In the genomic region with DNA sequence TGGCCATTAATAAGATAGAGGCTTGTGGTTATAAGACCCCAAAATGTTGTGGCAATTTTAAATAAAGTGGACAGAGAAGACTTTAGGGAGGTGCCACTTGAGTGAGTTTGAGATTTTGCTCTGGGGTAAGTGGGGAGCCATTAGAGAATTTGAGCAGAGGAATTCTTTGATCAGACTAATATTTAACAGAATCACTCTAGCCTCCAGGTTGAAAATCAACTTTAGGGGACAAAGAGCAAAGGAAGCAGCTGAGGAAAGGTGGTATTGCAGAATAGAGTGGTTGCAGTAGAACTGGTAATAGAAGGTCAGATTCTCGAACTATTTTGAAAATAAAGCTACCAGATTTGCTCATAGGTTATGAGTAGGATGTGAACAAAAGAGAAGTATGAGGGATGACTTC, we compare ENCODE assay signal across 21 cellular contexts. TPM values are rescaled to one million over a fixed set of nuclear protein-coding genes. Genes with fewer than 3 reads are reported as not detected.
DNase-seq lines count a peak whose midpoint lies in the region; ATAC-seq, FAIRE-seq and TF ChIP-seq lines count a peak whose summit lies in the region.
"Had no signal": no experiment of that assay in that cellular context is flagged by ENCODE, and none has a peak within 500 bp of the region (broad histone marks: within the 10 kb centered on the region; RNA-seq: fewer than 3 reads in every experiment).

No MANE protein-coding gene starts in this region.

- no peaks in the 10 kb centered on the region for H3K4me1 Mint-ChIP-seq in nephron
- H3K4me1 Mint-ChIP-seq: B cell; CD8-positive, alpha-beta memory T cell had no signal

- H3K9ac ChIP-seq in kidney (ENCODE audit: low read length in 2 of 2) (no peak overlapping the region), HepG2 (ENCODE audit: insufficient read depth, low read depth, low read length) (no peak overlapping the region)
- H3K9ac ChIP-seq: BLaER1 had no signal

- H3K4me3 ChIP-seq in kidney (ENCODE audit: low read length in 2 of 2) (no peak overlapping the region), HepG2 (replicated peaks in 1 of 3; ENCODE audit: insufficient read depth in 1 of 3, low read depth in 2 of 3, low read length in 3 of 3) (peak overlapping the region in 1 of 3 experiments; percentile 19; a peak in 1 of 6 replicates)
- H3K4me3 ChIP-seq: BLaER1, HAP-1 had no signal

- DNase-seq in ACHN, result peak; percentile 12
- DNase-seq in kidney, result no peak
- DNase-seq in HepG2 (ENCODE audit: low spot score), result peak; percentile 28
- DNase-seq in T-helper 2 cell, result no peak
- no peak for DNase-seq in DMS53 (lab: John Stamatoyannopoulos, UW)
- no peak for DNase-seq in foreskin melanocyte
- DNase-seq in NCI-H446 treated with DMSO at 0.1 percent for 48 hours (lab: John Stamatoyannopoulos, UW), result no peak
- DNase-seq: 8988T; CD4-positive, alpha-beta T cell; CD8-positive, alpha-beta memory T cell; DND-41; GOT3; HFFc6 had no signal

- CTCF ChIA-PET in HepG2 (lab: Yijun Ruan, JAX; ENCODE audit: low intra/inter-chr PET ratio, low total read pairs), result no interaction called here

- TF ChIP-seq EP300 in HepG2 (IDR thresholded peaks at IDR 0.05; ENCODE audit: low read depth in 2 of 2, low read length in 2 of 2) (no peak), HepG2 (CRISPR knock-in tag; IDR thresholded peaks at IDR 0.05; ENCODE audit: borderline replicate concordance) (no peak)

- no peaks in the 10 kb centered on the region for H3K9me3 Mint-ChIP-seq in nephron
- H3K9me3 Mint-ChIP-seq: CD4-positive, alpha-beta T cell had no signal

- peak overlapping the region; percentile 28 for H2AFZ ChIP-seq in HepG2 (ENCODE audit: low read length)

- H3K27me3 ChIP-seq in HepG2 (ENCODE audit: control insufficient read depth in 1 of 2, insufficient read depth in 2 of 2, low read length in 2 of 2), result no peaks in the 10 kb centered on the region
- H3K27me3 ChIP-seq: BLaER1 had no signal

- H3K27ac ChIP-seq in kidney (ENCODE audit: low read depth in 2 of 2, low read length in 2 of 2) (peak overlapping the region; percentile 11 to 26), HepG2 (ENCODE audit: extremely low read length, insufficient read depth, low read length) (no peak overlapping the region)
- H3K27ac ChIP-seq: BLaER1, C4-2B had no signal

- no peak for TF ChIP-seq RAD21 in HepG2 (CRISPR knock-in tag; IDR thresholded peaks at IDR 0.05)

- H3K27me3 Mint-ChIP-seq in nephron (ENCODE audit: low read depth), result no peaks in the 10 kb centered on the region

- no peaks in the 10 kb centered on the region for H3K36me3 ChIP-seq in kidney (ENCODE audit: control insufficient read depth in 1 of 2, insufficient read depth in 2 of 2, low read length in 2 of 2)
- H3K36me3 ChIP-seq in HepG2 (replicated peaks in 1 of 2; ENCODE audit: control insufficient read depth in 1 of 2, insufficient read depth in 2 of 2, low read length in 2 of 2), result no peaks in the 10 kb centered on the region
- H3K36me3 ChIP-seq: BLaER1, HAP-1 had no signal

- H3K4me2 ChIP-seq in HepG2 (ENCODE audit: low read depth, low read length), result peak overlapping the region; percentile 61
- H3K4me2 ChIP-seq: BLaER1 had no signal

- H3K9me3 ChIP-seq in kidney (ENCODE audit: control insufficient read depth in 1 of 2, low read length in 2 of 2) (no peaks in the 10 kb centered on the region), HepG2 (ENCODE audit: low read length) (no peaks in the 10 kb centered on the region)
- H3K9me3 ChIP-seq: HAP-1 had no signal

- TF ChIP-seq POLR2A in HepG2 (IDR thresholded peaks at IDR 0.05; ENCODE audit: insufficient read depth in 1 of 2, low read depth in 2 of 2, low read length in 2 of 2), result no peak

- WGBS in HepG2 (ENCODE audit: low lambda C conversion rate), result 3% methylated on average over 1 of the region's 1 CpG

- TF ChIP-seq CTCF in kidney (IDR thresholded peaks at IDR 0.05; ENCODE audit: borderline replicate concordance, extremely low read depth, insufficient read depth) (no peak), HepG2 (CRISPR knock-in tag; IDR thresholded peaks at IDR 0.05) (no peak), nephron (IDR thresholded peaks at IDR 0.05; ENCODE audit: unreplicated experiment in 3 of 3) (no peak)

- in situ Hi-C loops in ACHN (cut with HindIII; ENCODE audit: low pct_ligation_motif_present, low pct_unique_long_range_greater_than_20kb, low sequenced_read_pairs) (no loop called here), HepG2 (cut with HindIII; ENCODE audit: extremely low pct_ligation_motif_present, low pct_unique_long_range_greater_than_20kb) (no loop called here)

- H3K4me3 Mint-ChIP-seq in nephron, result peak overlapping the region in 2 of 3 experiments; percentile 16 to 22
- H3K4me3 Mint-ChIP-seq: B cell; CD4-positive, alpha-beta T cell; CD8-positive, alpha-beta memory T cell; HFFc6 had no signal

- H4K20me1 ChIP-seq in HepG2 (ENCODE audit: insufficient read depth, low read length), result no peaks in the 10 kb centered on the region
- H4K20me1 ChIP-seq: BLaER1 had no signal

- intact Hi-C loops in kidney (cut with DNase I), result no loop called here
- intact Hi-C loops in HepG2 (cut with micrococcal nuclease; ENCODE audit: unreplicated experiment), result no loop called here

- FAIRE-seq in kidney (lab: Jason Lieb, UNC), result no peak
- peak; percentile 58 for FAIRE-seq in HepG2 (lab: Jason Lieb, UNC)
- FAIRE-seq: G401.6, GM12892, H54 had no signal

- peaks cover 2 to 3% of the 10 kb centered on the region in 2 donors for H3K4me1 ChIP-seq in kidney (ENCODE audit: control insufficient read depth in 1 of 2, insufficient read depth in 1 of 2, low read depth in 1 of 2, low read length in 2 of 2)
- peaks cover 24% of the 10 kb centered on the region for H3K4me1 ChIP-seq in HepG2 (ENCODE audit: insufficient read depth, low read length)
- H3K4me1 ChIP-seq: BLaER1, HAP-1 had no signal

- POLR2A ChIA-PET in HepG2 (lab: Yijun Ruan, JAX), result no interaction called here

- peak overlapping the region; percentile 86 to 96 (median 94) for H3K27ac Mint-ChIP-seq in nephron
- H3K27ac Mint-ChIP-seq: B cell; CD4-positive, alpha-beta T cell; CD8-positive, alpha-beta memory T cell; HFFc6 had no signal

- peaks cover 4% of the 10 kb centered on the region for H3K36me3 Mint-ChIP-seq in nephron (ENCODE audit: low read depth)
- H3K36me3 Mint-ChIP-seq: CD8-positive, alpha-beta memory T cell had no signal

- ATAC-seq in HepG2, result peak; percentile 96

- no peaks in the 10 kb centered on the region for H3K79me2 ChIP-seq in HepG2 (ENCODE audit: insufficient read depth, low read length)

- BruUV-seq in HepG2 (replicated peaks; lab: Mats Ljungman, UMichigan), result no TSS peak

TF ChIP-seq in HepG2, 621 proteins besides CTCF, POLR2A, EP300 and RAD21 (continues in another document):
- TF ChIP-seq, protein P1, sequence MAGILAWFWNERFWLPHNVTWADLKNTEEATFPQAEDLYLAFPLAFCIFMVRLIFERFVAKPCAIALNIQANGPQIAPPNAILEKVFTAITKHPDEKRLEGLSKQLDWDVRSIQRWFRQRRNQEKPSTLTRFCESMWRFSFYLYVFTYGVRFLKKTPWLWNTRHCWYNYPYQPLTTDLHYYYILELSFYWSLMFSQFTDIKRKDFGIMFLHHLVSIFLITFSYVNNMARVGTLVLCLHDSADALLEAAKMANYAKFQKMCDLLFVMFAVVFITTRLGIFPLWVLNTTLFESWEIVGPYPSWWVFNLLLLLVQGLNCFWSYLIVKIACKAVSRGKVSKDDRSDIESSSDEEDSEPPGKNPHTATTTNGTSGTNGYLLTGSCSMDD (CRISPR knock-in tag; IDR thresholded peaks at IDR 0.05), result no peak
- TF ChIP-seq NFRKB (IDR thresholded peaks at IDR 0.05), result no peak
- peak; percentile 72 for TF ChIP-seq HNF4A (CRISPR knock-in tag; IDR thresholded peaks at IDR 0.05)
- TF ChIP-seq, protein P2, sequence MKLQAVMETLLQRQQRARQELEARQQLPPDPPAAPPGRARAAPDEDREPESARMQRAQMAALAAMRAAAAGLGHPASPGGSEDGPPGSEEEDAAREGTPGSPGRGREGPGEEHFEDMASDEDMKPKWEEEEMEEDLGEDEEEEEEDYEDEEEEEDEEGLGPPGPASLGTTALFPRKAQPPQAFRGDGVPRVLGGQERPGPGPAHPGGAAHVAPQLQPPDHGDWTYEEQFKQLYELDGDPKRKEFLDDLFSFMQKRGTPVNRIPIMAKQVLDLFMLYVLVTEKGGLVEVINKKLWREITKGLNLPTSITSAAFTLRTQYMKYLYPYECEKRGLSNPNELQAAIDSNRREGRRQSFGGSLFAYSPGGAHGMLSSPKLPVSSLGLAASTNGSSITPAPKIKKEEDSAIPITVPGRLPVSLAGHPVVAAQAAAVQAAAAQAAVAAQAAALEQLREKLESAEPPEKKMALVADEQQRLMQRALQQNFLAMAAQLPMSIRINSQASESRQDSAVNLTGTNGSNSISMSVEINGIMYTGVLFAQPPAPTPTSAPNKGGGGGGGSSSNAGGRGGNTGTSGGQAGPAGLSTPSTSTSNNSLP (IDR thresholded peaks at IDR 0.05; ENCODE audit: low read depth, low read length), result peak; percentile 16; the same call in 1 of the 2 replicates
- no peak for TF ChIP-seq JDP2 (CRISPR knock-in tag; IDR thresholded peaks at IDR 0.05; ENCODE audit: borderline replicate concordance)

RNA-seq across cellular contexts. Expression of a gene that starts 50.7 kb away (rescaled TPM):
- total RNA-seq in kidney (47.5 TPM), HepG2 (2016; rRNA removed; fragmentation: Illumina TruSeq; extraction: Trizol) (18.8 and 22.2 TPM in 2 replicates)
- polyA plus RNA-seq in kidney (ENCODE audit: insufficient read depth, low read depth, low replicate concordance) (36.1 TPM), HepG2 (2011; rRNA removed) (27.6 and 28.1 TPM in 2 replicates)
- total RNA-seq in HepG2 (2016; cell fraction: cytosol; rRNA removed; fragmentation: Illumina TruSeq; extraction: Trizol; ENCODE audit: low read depth), result 4.7 and 5.0 TPM in 2 replicates
- 19.1 and 22.6 TPM in 2 replicates for total RNA-seq in HepG2 (2016; cell fraction: insoluble cytoplasmic fraction; rRNA removed; fragmentation: Illumina TruSeq; extraction: Trizol)
- 10.8 and 12.9 TPM in 2 replicates for total RNA-seq in HepG2 (2016; cell fraction: membrane; rRNA removed; fragmentation: Illumina TruSeq; extraction: Trizol)
- total RNA-seq in HepG2 (2016; cell fraction: nucleus; rRNA removed; fragmentation: Illumina TruSeq; extraction: Trizol), result 32.3 and 33.0 TPM in 2 replicates
- polyA plus RNA-seq in HepG2 (2011; cell fraction: cytosol; rRNA removed), result 9.8 and 15.1 TPM in 2 replicates
- polyA plus RNA-seq in HepG2 (2011; cell fraction: nucleus; rRNA removed), result 43.6 and 59.3 TPM in 2 replicates
- 23.1 and 25.4 TPM in 2 replicates for polyA plus RNA-seq in HepG2 (2012)
- polyA plus RNA-seq in HepG2 (2016; cell fraction: cytosol; fragmentation: Illumina TruSeq; extraction: Trizol; ENCODE audit: low read depth), result 1.9 and 2.4 TPM in 2 replicates
- 24.7 and 26.9 TPM in 2 replicates for polyA plus RNA-seq in HepG2 (2016; cell fraction: insoluble cytoplasmic fraction; fragmentation: Illumina TruSeq; extraction: Trizol; ENCODE audit: low read depth)
- polyA plus RNA-seq in HepG2 (2016; cell fraction: membrane; fragmentation: Illumina TruSeq; extraction: Trizol; ENCODE audit: low read depth), result 6.4 and 7.8 TPM in 2 replicates
- polyA plus RNA-seq in HepG2 (2016; cell fraction: nucleus; fragmentation: Illumina TruSeq; extraction: Trizol; ENCODE audit: insufficient read depth, low read depth), result 45.3 and 49.8 TPM in 2 replicates
- 8.2 and 13.6 TPM in 2 replicates for polyA minus RNA-seq in HepG2 (2011; rRNA and poly(A)+ RNA removed; ENCODE audit: low replicate concordance)
- 13.3 and 13.5 TPM in 2 replicates for polyA minus RNA-seq in HepG2 (2011; cell fraction: cytosol; rRNA and poly(A)+ RNA removed)
- polyA minus RNA-seq in HepG2 (2011; cell fraction: nucleus; rRNA and poly(A)+ RNA removed), result 60.1 and 87.3 TPM in 2 replicates

Comparison
In these comparisons a context has a peak if more than half of its experiments do, and no peak if none do; other contexts are left out.
1. DNase-seq: peak in ACHN (single experiment) and HepG2 (single experiment); none in kidney (single experiment), T-helper 2 cell (0 of 5), DMS53 (single experiment), foreskin melanocyte (single experiment) and NCI-H446 treated with DMSO at 0.1 percent for 48 hours (single experiment).